ENCODE assay signal across 21 cellular contexts in genomic region chr9:132662152-132662945, GRCh38. TPM values are rescaled to one million over a fixed set of nuclear protein-coding genes. Genes with fewer than 3 reads are reported as not detected.
DNase-seq lines count a peak whose midpoint lies in the region; ATAC-seq and TF ChIP-seq lines count a peak whose summit lies in the region.
"Had no signal": no experiment of that assay in that cellular context is flagged by ENCODE, and none has a peak within 500 bp of the region (broad histone marks: within the 10 kb centered on the region; RNA-seq: fewer than 3 reads in every experiment).

No MANE protein-coding gene starts in this region.

- H3K27ac ChIP-seq in endodermal cell (ENCODE audit: low read depth, low read length): no peak overlapping the region
- H3K27ac ChIP-seq: 22Rv1, SJCRH30 had no signal

- peaks cover 31% of the 10 kb centered on the region for H3K36me3 Mint-ChIP-seq in endodermal cell (ENCODE audit: low read depth)

- H3K4me3 ChIP-seq in endodermal cell (ENCODE audit: low read length): no peak overlapping the region
- H3K4me3 ChIP-seq: SJCRH30 had no signal

- H3K36me3 ChIP-seq in endodermal cell (ENCODE audit: control insufficient read depth, insufficient read depth, low read length): peaks cover 77% of the 10 kb centered on the region

- H3K27ac Mint-ChIP-seq in endodermal cell: peak overlapping the region; percentile 53
- H3K27ac Mint-ChIP-seq: CD4-positive, alpha-beta T cell had no signal

- TF ChIP-seq CTCF in endodermal cell (conservative IDR thresholded peaks at IDR 0.05): no peak
- no peak for TF ChIP-seq CTCF in omental fat pad (IDR thresholded peaks at IDR 0.05)

- peak; percentile 29 for DNase-seq in NCI-H2171 treated with DMSO at 0.1 percent for 48 hours (lab: John Stamatoyannopoulos, UW)
- no peak for DNase-seq in NCI-H2171 (lab: John Stamatoyannopoulos, UW)
- peak; percentile 13 for DNase-seq in RPMI8226
- DNase-seq in endodermal cell: no peak
- DNase-seq in renal cortical epithelial cell (ENCODE audit: low read depth): peak; percentile 23
- DNase-seq in omental fat pad (ENCODE audit: low spot score): no peak
- DNase-seq: BE2C; Calu3; CD4-positive, alpha-beta T cell; DMS53; Karpas-422; MM.1S; NCI-H1092 treated with DMSO at 0.1 percent for 48 hours; NCI-H345; NCI-H774; PC-3; SJCRH30 had no signal

- peaks cover 9% of the 10 kb centered on the region for H3K4me1 Mint-ChIP-seq in endodermal cell

- 91 to 93% methylated on average over 8 to 12 of the region's 12 CpGs for WGBS in endodermal cell (ENCODE audit: insufficient coverage in 1 of 2, insufficient read length in 1 of 2), 2 experiments

- no peaks in the 10 kb centered on the region for H3K9me3 Mint-ChIP-seq in endodermal cell
- H3K9me3 Mint-ChIP-seq: CD4-positive, alpha-beta T cell had no signal

- H3K27me3 Mint-ChIP-seq in endodermal cell (ENCODE audit: insufficient read depth): no peaks in the 10 kb centered on the region
- H3K27me3 Mint-ChIP-seq: CD4-positive, alpha-beta T cell had no signal

- no peaks in the 10 kb centered on the region for H3K4me1 ChIP-seq in endodermal cell (ENCODE audit: control insufficient read depth, insufficient read depth, low read length)
- H3K4me1 ChIP-seq: BE2C, SJCRH30 had no signal

- no peak overlapping the region for H3K4me3 Mint-ChIP-seq in endodermal cell
- H3K4me3 Mint-ChIP-seq: CD4-positive, alpha-beta T cell had no signal

- no peaks in the 10 kb centered on the region for H3K27me3 ChIP-seq in endodermal cell (ENCODE audit: control insufficient read depth, insufficient read depth, low read length, poor library complexity, severe bottlenecking)
- H3K27me3 ChIP-seq: BE2C, SJCRH30 had no signal

- H3K9ac ChIP-seq in endodermal cell (ENCODE audit: extremely low read depth, low read length, poor library complexity, severe bottlenecking): no peak overlapping the region

- H3K9me3 ChIP-seq in endodermal cell (ENCODE audit: control insufficient read depth, low read length): peaks cover under 1% of the 10 kb centered on the region
- H3K9me3 ChIP-seq: BE2C, SJCRH30 had no signal

- no peak for ATAC-seq in GM18517 (IDR thresholded peaks at IDR 0.05; ENCODE audit: unreplicated experiment)
- no peak for ATAC-seq in omental fat pad (ENCODE audit: low FRiP score)
- ATAC-seq in GM21423 (IDR thresholded peaks at IDR 0.05; ENCODE audit: unreplicated experiment): no peak
- ATAC-seq: HepG2, PC-3 had no signal

RNA-seq across cellular contexts. Expression of gene DDX31, which starts 7.4 kb away (rescaled TPM):
- total RNA-seq in endodermal cell (10 to 100 TPM; 29.1 to 30.5 TPM), renal cortical epithelial cell (14.9 and 23.3 TPM in 2 replicates), omental fat pad (10 to 100 TPM in 2 of 4 donors, 1 to 10 TPM in 2; 8.8 to 28.0 (median 9.9) TPM)
- 18.2 TPM for polyA plus RNA-seq in endodermal cell (2013, experiment 1 of 2)
- polyA plus RNA-seq in endodermal cell (2013, experiment 2 of 2): 18.8 TPM

RNA-seq across cellular contexts. Expression of gene GTF3C4, which starts 7.9 kb away (rescaled TPM):
- total RNA-seq in endodermal cell (10 to 100 TPM; 28.5 to 29.3 TPM), renal cortical epithelial cell (15.5 and 22.8 TPM in 2 replicates), omental fat pad (10 to 100 TPM in 2 of 4 donors, 1 to 10 TPM in 2; 7.2 to 19.2 (median 10.0) TPM)
- polyA plus RNA-seq in endodermal cell (2013, experiment 1 of 2): 24.5 TPM
- polyA plus RNA-seq in endodermal cell (2013, experiment 2 of 2): 24.8 TPM

Comparison
In these comparisons a context has a peak if more than half of its experiments do, and no peak if none do; other contexts are left out.
1. DNase-seq: peak in NCI-H2171 treated with DMSO at 0.1 percent for 48 hours (single experiment), RPMI8226 (single experiment) and renal cortical epithelial cell (single experiment); none in NCI-H2171 (single experiment), endodermal cell (single experiment) and omental fat pad (single experiment).